ENCODE assay signal across 8 cellular contexts in genomic region chr19:46785054-46785979, GRCh38. TPM values are rescaled to one million over a fixed set of nuclear protein-coding genes. Genes with fewer than 3 reads are reported as not detected.
DNase-seq lines count a peak whose midpoint lies in the region; ATAC-seq, FAIRE-seq and TF ChIP-seq lines count a peak whose summit lies in the region.

No MANE protein-coding gene starts in this region.

- H3K36me3 ChIP-seq in kidney (ENCODE audit: control insufficient read depth in 1 of 2, insufficient read depth in 2 of 2, low read length in 2 of 2) (peaks cover 0 to 4% of the 10 kb centered on the region in 2 donors), transverse colon (peaks cover 0 to 22% (median 7%) of the 10 kb centered on the region in 4 donors)

- no peaks in the 10 kb centered on the region for H3K27me3 Mint-ChIP-seq in activated naive CD4-positive, alpha-beta T cell treated with anti-CD3 and anti-CD28 coated beads for 36 hours (ENCODE audit: low read depth)
- H3K27me3 Mint-ChIP-seq in activated naive CD4-positive, alpha-beta T cell treated with anti-CD3 and anti-CD28 coated beads, Interleukin-2, amount 10 ng/mL, durations not matched to agents 7 days and 5 days, result no peaks in the 10 kb centered on the region

- TF ChIP-seq CTCF in kidney (IDR thresholded peaks at IDR 0.05; ENCODE audit: borderline replicate concordance, extremely low read depth, insufficient read depth), result no peak
- no peak for TF ChIP-seq CTCF in transverse colon (IDR thresholded peaks at IDR 0.05)

- no peaks in the 10 kb centered on the region for H3K27me3 ChIP-seq in transverse colon

- in situ Hi-C loops in transverse colon (cut with MboI; ENCODE audit: low pct_ligation_motif_present in 1 of 4, low pct_unique_long_range_greater_than_20kb in 1 of 4, low sequenced_read_pairs in 3 of 4), result no loop called here

- peak overlapping the region; percentile 61 to 72 for H3K4me3 ChIP-seq in kidney (ENCODE audit: low read length in 2 of 2)
- H3K4me3 ChIP-seq in transverse colon, result peak overlapping the region in 3 of 4 donors; percentile 74 to 87 (median 85)

- H3K36me3 Mint-ChIP-seq in activated naive CD4-positive, alpha-beta T cell treated with anti-CD3 and anti-CD28 coated beads for 36 hours (ENCODE audit: low read depth), result peaks cover 60% of the 10 kb centered on the region
- H3K36me3 Mint-ChIP-seq in activated naive CD4-positive, alpha-beta T cell treated with anti-CD3 and anti-CD28 coated beads, Interleukin-2, amount 10 ng/mL, durations not matched to agents 7 days and 5 days, result peaks cover 43% of the 10 kb centered on the region

- peak overlapping the region; percentile 99 for H3K27ac Mint-ChIP-seq in activated naive CD4-positive, alpha-beta T cell treated with anti-CD3 and anti-CD28 coated beads for 36 hours
- H3K27ac Mint-ChIP-seq in activated naive CD4-positive, alpha-beta T cell treated with anti-CD3 and anti-CD28 coated beads, Interleukin-2, amount 10 ng/mL, durations not matched to agents 7 days and 5 days, result peak overlapping the region; percentile 93

- WGBS in transverse colon (ENCODE audit: low coverage in 1 of 2), 2 donors, result 51 to 62% methylated on average over 9 to 19 of the region's 19 CpGs

- H3K4me1 Mint-ChIP-seq in activated naive CD4-positive, alpha-beta T cell treated with anti-CD3 and anti-CD28 coated beads for 36 hours (ENCODE audit: low read depth), result peaks cover 38% of the 10 kb centered on the region
- peaks cover 62% of the 10 kb centered on the region for H3K4me1 Mint-ChIP-seq in activated naive CD4-positive, alpha-beta T cell treated with anti-CD3 and anti-CD28 coated beads, Interleukin-2, amount 10 ng/mL, durations not matched to agents 7 days and 5 days

- no peak for TF ChIP-seq EP300 in transverse colon (IDR thresholded peaks at IDR 0.05; ENCODE audit: low read depth)

- H3K27ac ChIP-seq in kidney (ENCODE audit: low read depth in 2 of 2, low read length in 2 of 2), result peak overlapping the region; percentile 51 to 90
- peak overlapping the region; percentile 93 to 96 (median 95) for H3K27ac ChIP-seq in transverse colon

- FAIRE-seq in kidney (lab: Jason Lieb, UNC), result no peak

- CTCF ChIA-PET in activated naive CD4-positive, alpha-beta T cell treated with anti-CD3 and anti-CD28 coated beads for 36 hours (lab: Charles Lee), result interaction anchor here (0.9 to 3.3 kb wide), 9 partner anchors 15 to 338 kb away, joined by 3 to 13 read pairs (median 4); no protein-coding TSS in a partner anchor
- CTCF ChIA-PET in activated naive CD4-positive, alpha-beta T cell treated with anti-CD3 and anti-CD28 coated beads, Interleukin-2, amount 10 ng/mL, durations not matched to agents 7 days and 5 days (lab: Charles Lee), result interaction anchor here (1.0 to 2.5 kb wide), 13 partner anchors 10 to 205 kb away, joined by 3 to 16 read pairs (median 4); no protein-coding TSS in a partner anchor

- no peaks in the 10 kb centered on the region for H3K9me3 Mint-ChIP-seq in activated naive CD4-positive, alpha-beta T cell treated with anti-CD3 and anti-CD28 coated beads for 36 hours
- no peaks in the 10 kb centered on the region for H3K9me3 Mint-ChIP-seq in activated naive CD4-positive, alpha-beta T cell treated with anti-CD3 and anti-CD28 coated beads, Interleukin-2, amount 10 ng/mL, durations not matched to agents 7 days and 5 days

- peak overlapping the region; percentile 95 for H3K4me3 Mint-ChIP-seq in activated naive CD4-positive, alpha-beta T cell treated with anti-CD3 and anti-CD28 coated beads for 36 hours
- peak overlapping the region; percentile 96 for H3K4me3 Mint-ChIP-seq in activated naive CD4-positive, alpha-beta T cell treated with anti-CD3 and anti-CD28 coated beads, Interleukin-2, amount 10 ng/mL, durations not matched to agents 7 days and 5 days

- peak overlapping the region in 1 of 2 donors; percentile 77 for H3K9ac ChIP-seq in kidney (ENCODE audit: low read length in 2 of 2)

- H3K9me3 ChIP-seq in kidney (ENCODE audit: control insufficient read depth in 1 of 2, low read length in 2 of 2) (no peaks in the 10 kb centered on the region), transverse colon (no peaks in the 10 kb centered on the region)

- no peak for TF ChIP-seq POLR2A in transverse colon (IDR thresholded peaks at IDR 0.05)

- H3K4me1 ChIP-seq in kidney (ENCODE audit: control insufficient read depth in 1 of 2, insufficient read depth in 1 of 2, low read depth in 1 of 2, low read length in 2 of 2) (peaks cover 22 to 29% of the 10 kb centered on the region in 2 donors), transverse colon (peaks cover 2 to 39% (median 30%) of the 10 kb centered on the region in 4 donors)

- no peak for DNase-seq in activated naive CD4-positive, alpha-beta T cell treated with anti-CD3 and anti-CD28 coated beads for 36 hours
- no peak for DNase-seq in activated naive CD4-positive, alpha-beta T cell treated with anti-CD3 and anti-CD28 coated beads, Interleukin-2, amount 50 U/mL, for 16 hours
- DNase-seq in activated naive CD4-positive, alpha-beta T cell treated with anti-CD3 and anti-CD28 coated beads, Interleukin-2, amount 10 ng/mL, durations not matched to agents 7 days and 5 days, result no peak
- DNase-seq in kidney (no peak), transverse colon (no peak), NCI-H2227 (lab: John Stamatoyannopoulos, UW; ENCODE audit: unreplicated experiment) (no peak), A172 (ENCODE audit: low spot score) (no peak)

- no peak for ATAC-seq in HG02938 (IDR thresholded peaks at IDR 0.05; ENCODE audit: unreplicated experiment)

- intact Hi-C loops in activated naive CD4-positive, alpha-beta T cell treated with anti-CD3 and anti-CD28 coated beads for 36 hours (cut with micrococcal nuclease), result loop anchor here (5.0 kb wide), 1 partner anchor 402 kb away; no protein-coding TSS in a partner anchor
- intact Hi-C loops in kidney (cut with DNase I), result no loop called here
- intact Hi-C loops in transverse colon (cut with DNase I; ENCODE audit: low total_unique reads), result no loop called here

RNA-seq across cellular contexts. Expression of gene SLC1A5, which starts 3.1 kb away (rescaled TPM):
- 100 to 1,000 TPM; 139 TPM for total RNA-seq in activated naive CD4-positive, alpha-beta T cell treated with anti-CD3 and anti-CD28 coated beads for 36 hours
- 93.9 TPM for total RNA-seq in kidney
- 42.1 TPM for polyA plus RNA-seq in kidney (ENCODE audit: insufficient read depth, low read depth, low replicate concordance)
- 100 to 1,000 TPM in 1 of 4 donors, 10 to 100 TPM in 3; 19.8 to 104 (median 91.4) TPM for total RNA-seq in transverse colon
- 57.2 and 58.7 TPM in 2 replicates for total RNA-seq in A172 (2014; rRNA removed; shearing (Covaris generic))

RNA-seq across cellular contexts. Expression of gene STRN4, which starts 39.1 kb away (rescaled TPM):
- 10 to 100 TPM; 59.2 to 63.2 TPM for total RNA-seq in activated naive CD4-positive, alpha-beta T cell treated with anti-CD3 and anti-CD28 coated beads for 36 hours
- 74.9 TPM for total RNA-seq in kidney
- polyA plus RNA-seq in kidney (ENCODE audit: insufficient read depth, low read depth, low replicate concordance), result 31.5 TPM
- total RNA-seq in transverse colon, result 100 to 1,000 TPM in 3 of 4 donors, 10 to 100 TPM in 1; 81.6 to 306 (median 174) TPM
- 35.5 and 47.9 TPM in 2 replicates for total RNA-seq in A172 (2014; rRNA removed; shearing (Covaris generic))

RNA-seq across cellular contexts. Expression of gene FKRP, which starts 39.5 kb away (rescaled TPM):
- 1 to 10 TPM; 8.8 to 9.0 TPM for total RNA-seq in activated naive CD4-positive, alpha-beta T cell treated with anti-CD3 and anti-CD28 coated beads for 36 hours
- total RNA-seq in kidney, result 20.5 TPM
- polyA plus RNA-seq in kidney (ENCODE audit: insufficient read depth, low read depth, low replicate concordance), result 11.8 TPM
- total RNA-seq in transverse colon, result 10 to 100 TPM in 3 of 4 donors, 1 to 10 TPM in 1; 9.7 to 16.1 (median 11.8) TPM
- 6.4 and 14.2 TPM in 2 replicates for total RNA-seq in A172 (2014; rRNA removed; shearing (Covaris generic))
